In genomic region chr9:5486988-5487387, GRCh38 we compare ENCODE assay signal across 27 cellular contexts.
"Had no signal": no experiment of that assay in that cellular context is flagged by ENCODE, and none has a peak within 500 bp of the region (broad histone marks: within the 10 kb centered on the region; RNA-seq: fewer than 3 reads in every experiment).

No MANE protein-coding gene starts in this region.

- H3K36me3 ChIP-seq: suprapubic skin, thoracic aorta, thyroid gland, tibial artery, tibial nerve, transverse colon, upper lobe of left lung, upper lobe of right lung, uterus, vagina had no signal

- H3K27me3 ChIP-seq: suprapubic skin, testis, thyroid gland, tibial artery, tibial nerve, transverse colon, upper lobe of left lung, upper lobe of right lung, uterus, vagina had no signal

- H3K4me1 Mint-ChIP-seq: stimulated activated effector memory CD8-positive, alpha-beta T cell treated with anti-CD3 and anti-CD28 coated beads, Interleukin-12 subunit alpha, Interleukin-12 subunit beta, amount 100 ng/mL, for 72 hours; stimulated activated naive CD8-positive, alpha-beta T cell treated with anti-CD3 and anti-CD28 coated beads, Interleukin-15, amount 100 ng/mL, for 72 hours had no signal

- H3K4me1 ChIP-seq: suprapubic skin, testis, thyroid gland, tibial artery, tibial nerve, transverse colon, uterus, vagina had no signal

- ATAC-seq: stimulated activated effector memory CD8-positive, alpha-beta T cell treated with anti-CD3 and anti-CD28 coated beads, Interleukin-12 subunit alpha, Interleukin-12 subunit beta, amount 100 ng/mL, for 72 hours; stimulated activated memory B cell treated with anti-CD40 and anti-IgM and Interleukin-4, amounts not matched to agents 10 μg/mL and 1 μg/mL and 100 μg/mL, for 72 hours; stimulated activated naive B cell treated with anti-CD40 and anti-IgM and Interleukin-4, amounts not matched to agents 10 μg/mL and 1 μg/mL and 100 μg/mL, for 72 hours; stimulated activated naive CD8-positive, alpha-beta T cell treated with anti-CD3 and anti-CD28 coated beads, Interleukin-15, amount 100 ng/mL, for 72 hours; stimulated activated naive CD8-positive, alpha-beta T cell treated with anti-CD3 and anti-CD28 coated beads, Interleukin-15, Interleukin-2, amounts not matched to agents 100 U/mL and 50 U/mL, for 24 hours; upper lobe of right lung had no signal

- H3K27ac Mint-ChIP-seq: stimulated activated effector memory CD8-positive, alpha-beta T cell treated with anti-CD3 and anti-CD28 coated beads, Interleukin-12 subunit alpha, Interleukin-12 subunit beta, amount 100 ng/mL, for 72 hours; stimulated activated memory B cell treated with anti-CD40 and anti-IgM and Interleukin-4, amounts not matched to agents 10 μg/mL and 1 μg/mL and 100 μg/mL, for 72 hours; stimulated activated naive B cell treated with anti-CD40 and anti-IgM and Interleukin-4, amounts not matched to agents 10 μg/mL and 1 μg/mL and 100 μg/mL, for 72 hours; stimulated activated naive CD8-positive, alpha-beta T cell treated with anti-CD3 and anti-CD28 coated beads, Interleukin-15, amount 100 ng/mL, for 72 hours; stimulated activated naive CD8-positive, alpha-beta T cell treated with anti-CD3 and anti-CD28 coated beads, Interleukin-15, Interleukin-2, amounts not matched to agents 100 ng/mL and 50 ng/mL, for 24 hours; type B pancreatic cell had no signal

- H3K4me3 ChIP-seq: suprapubic skin, testis, thoracic aorta, thyroid gland, tibial artery, tibial nerve, transverse colon, upper lobe of left lung, upper lobe of right lung, uterus, vagina had no signal

- H3K9me3 ChIP-seq: suprapubic skin, testis, thoracic aorta, thyroid gland, tibial artery, tibial nerve, transverse colon, upper lobe of left lung, upper lobe of right lung, uterus, vagina had no signal

- DNase-seq: stimulated activated CD4-positive, alpha-beta T cell treated with anti-CD3 and anti-CD28 coated beads, Interleukin-2, amount 100 ng/mL, for 48 hours; stimulated activated CD4-positive, alpha-beta T cell treated with anti-CD3 and anti-CD28 coated beads, Interleukin-4, amount 100 ng/mL, for 1 hour; stimulated activated CD4-positive, alpha-beta T cell treated with anti-CD3 and anti-CD28 coated beads, Interleukin-4, amount 100 ng/mL, for 24 hours; stimulated activated CD4-positive, alpha-beta T cell treated with anti-CD3 and anti-CD28 coated beads, Interleukin-4, amount 100 ng/mL, for 4 hours; stimulated activated CD8-positive, alpha-beta memory T cell treated with anti-CD3 and anti-CD28 coated beads, Interleukin-4, amount 100 ng/mL, for 48 hours; stimulated activated naive B cell treated with anti-CD40 and anti-IgM and Interleukin-4, amounts not matched to agents 10 μg/mL and 1 μg/mL and 100 μg/mL, for 72 hours; stimulated activated naive CD4-positive, alpha-beta T cell; stimulated activated naive CD4-positive, alpha-beta T cell treated with Interleukin-2 at 50 U/mL for 16 hours; stimulated activated naive CD8-positive, alpha-beta T cell treated with anti-CD3 and anti-CD28 coated beads, Interleukin-15, amount 100 ng/mL, for 72 hours; stimulated activated naive CD8-positive, alpha-beta T cell treated with anti-CD3 and anti-CD28 coated beads, Interleukin-15, Interleukin-2, amounts not matched to agents 100 U/mL and 50 U/mL, for 24 hours; substantia nigra; testis; thyroid gland; tibial artery; transverse colon; upper lobe of left lung; upper lobe of right lung; uterus had no signal

- FAIRE-seq: urothelium cell line had no signal

- H3K4me3 Mint-ChIP-seq: stimulated activated effector memory CD8-positive, alpha-beta T cell treated with anti-CD3 and anti-CD28 coated beads, Interleukin-12 subunit alpha, Interleukin-12 subunit beta, amount 100 ng/mL, for 72 hours; stimulated activated memory B cell treated with anti-CD40 and anti-IgM and Interleukin-4, amounts not matched to agents 10 μg/mL and 1 μg/mL and 100 μg/mL, for 72 hours; stimulated activated naive B cell treated with anti-CD40 and anti-IgM and Interleukin-4, amounts not matched to agents 10 μg/mL and 1 μg/mL and 100 μg/mL, for 72 hours; stimulated activated naive CD8-positive, alpha-beta T cell treated with anti-CD3 and anti-CD28 coated beads, Interleukin-15, amount 100 ng/mL, for 72 hours; stimulated activated naive CD8-positive, alpha-beta T cell treated with anti-CD3 and anti-CD28 coated beads, Interleukin-15, Interleukin-2, amounts not matched to agents 100 ng/mL and 50 ng/mL, for 24 hours; type B pancreatic cell had no signal

- H3K36me3 Mint-ChIP-seq: stimulated activated effector memory CD8-positive, alpha-beta T cell treated with anti-CD3 and anti-CD28 coated beads, Interleukin-12 subunit alpha, Interleukin-12 subunit beta, amount 100 ng/mL, for 72 hours; stimulated activated memory B cell treated with anti-CD40 and anti-IgM and Interleukin-4, amounts not matched to agents 10 μg/mL and 1 μg/mL and 100 μg/mL, for 72 hours; stimulated activated naive B cell treated with anti-CD40 and anti-IgM and Interleukin-4, amounts not matched to agents 10 μg/mL and 1 μg/mL and 100 μg/mL, for 72 hours; type B pancreatic cell had no signal

- H3K27me3 Mint-ChIP-seq: stimulated activated memory B cell treated with anti-CD40 and anti-IgM and Interleukin-4, amounts not matched to agents 10 μg/mL and 1 μg/mL and 100 μg/mL, for 72 hours; stimulated activated naive B cell treated with anti-CD40 and anti-IgM and Interleukin-4, amounts not matched to agents 10 μg/mL and 1 μg/mL and 100 μg/mL, for 72 hours; stimulated activated naive CD8-positive, alpha-beta T cell treated with anti-CD3 and anti-CD28 coated beads, Interleukin-15, Interleukin-2, amounts not matched to agents 100 ng/mL and 50 ng/mL, for 24 hours; type B pancreatic cell had no signal

- H3K27ac ChIP-seq: suprapubic skin, testis, thoracic aorta, thyroid gland, tibial artery, tibial nerve, transverse colon, upper lobe of right lung, uterus, vagina had no signal

- H3K9me3 Mint-ChIP-seq: stimulated activated effector memory CD8-positive, alpha-beta T cell treated with anti-CD3 and anti-CD28 coated beads, Interleukin-12 subunit alpha, Interleukin-12 subunit beta, amount 100 ng/mL, for 72 hours; stimulated activated memory B cell treated with anti-CD40 and anti-IgM and Interleukin-4, amounts not matched to agents 10 μg/mL and 1 μg/mL and 100 μg/mL, for 72 hours; stimulated activated naive CD8-positive, alpha-beta T cell treated with anti-CD3 and anti-CD28 coated beads, Interleukin-15, amount 100 ng/mL, for 72 hours; stimulated activated naive CD8-positive, alpha-beta T cell treated with anti-CD3 and anti-CD28 coated beads, Interleukin-15, Interleukin-2, amounts not matched to agents 100 ng/mL and 50 ng/mL, for 24 hours; type B pancreatic cell had no signal
